In the genomic region with DNA sequence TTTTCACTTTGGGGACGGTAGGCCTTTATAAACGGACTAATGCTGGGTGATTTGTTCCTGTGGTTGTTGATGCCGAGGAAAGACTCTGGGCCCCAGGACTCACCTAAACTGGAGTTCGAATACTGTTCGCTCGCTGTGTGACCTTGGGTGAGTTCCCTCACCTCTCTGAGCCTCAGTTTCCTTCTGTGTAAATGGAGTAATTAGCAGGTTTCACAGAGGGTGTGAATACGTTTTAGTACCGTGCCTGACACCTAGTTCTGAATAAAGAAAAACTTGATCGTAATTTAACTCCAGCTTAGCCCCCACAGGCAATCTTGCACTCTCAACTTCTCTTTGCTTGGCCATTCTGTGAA, we compare ENCODE assay signal across 8 cellular contexts. TPM values are rescaled to one million over a fixed set of nuclear protein-coding genes. Genes with fewer than 3 reads are reported as not detected.
DNase-seq lines count a peak whose midpoint lies in the region; ATAC-seq and TF ChIP-seq lines count a peak whose summit lies in the region.

No MANE protein-coding gene starts in this region.

- no peaks in the 10 kb centered on the region for H3K9me3 ChIP-seq in right lobe of liver
- H3K9me3 ChIP-seq in thymus (ENCODE audit: control insufficient read depth): no peaks in the 10 kb centered on the region

- H3K4me1 ChIP-seq in right lobe of liver (peaks cover 0 to 24% (median 5%) of the 10 kb centered on the region in 4 donors), thymus (ENCODE audit: control insufficient read depth, insufficient read depth, low read length) (peaks cover 8% of the 10 kb centered on the region)

- peaks cover 30% of the 10 kb centered on the region for H3K36me3 Mint-ChIP-seq in activated T-cell treated with anti-CD3 and anti-CD28 coated beads, Interleukin-2, amount 50 U/mL, for 24 hours (ENCODE audit: low read depth)

- peak overlapping the region; percentile 100 for H3K27ac Mint-ChIP-seq in activated T-cell treated with anti-CD3 and anti-CD28 coated beads, Interleukin-2, amount 50 U/mL, for 24 hours

- in situ Hi-C loops in astrocyte of the cerebellum (cut with HindIII; ENCODE audit: low sequenced_read_pairs): no loop called here

- no peaks in the 10 kb centered on the region for H3K9me3 Mint-ChIP-seq in activated T-cell treated with anti-CD3 and anti-CD28 coated beads, Interleukin-2, amount 50 U/mL, for 24 hours

- H3K27me3 Mint-ChIP-seq in activated T-cell treated with anti-CD3 and anti-CD28 coated beads, Interleukin-2, amount 50 U/mL, for 24 hours: no peaks in the 10 kb centered on the region

- H3K36me3 ChIP-seq in right lobe of liver: peaks cover 0 to 3% (median 0%) of the 10 kb centered on the region in 4 donors
- H3K36me3 ChIP-seq in thymus (ENCODE audit: control insufficient read depth, insufficient read depth): peaks cover under 1% of the 10 kb centered on the region

- DNase-seq in activated T-cell treated with anti-CD3 and anti-CD28 coated beads, Interleukin-2, amount 50 U/mL, for 24 hours: no peak
- DNase-seq in activated T-cell treated with anti-CD3 and anti-CD28 coated beads, Interleukin-2, amount 50 U/mL, for 48 hours: no peak
- no peak for DNase-seq in astrocyte of the cerebellum (ENCODE audit: low read depth)
- no peak for DNase-seq in right lobe of liver
- DNase-seq in AG08396 (ENCODE audit: low spot score): no peak
- no peak for DNase-seq in NCI-H2081 treated with DMSO at 0.1 percent for 48 hours (lab: John Stamatoyannopoulos, UW)

- 6% methylated on average over 7 of the region's 9 CpGs for WGBS in right lobe of liver (ENCODE audit: insufficient coverage, low coverage, low lambda C conversion rate, missing lambda C conversion rate)
- WGBS in thymus: 8% methylated on average over 9 of the region's 9 CpGs

- intact Hi-C loops in right lobe of liver (cut with DNase I): no loop called here

- peaks cover 37% of the 10 kb centered on the region for H3K4me1 Mint-ChIP-seq in activated T-cell treated with anti-CD3 and anti-CD28 coated beads, Interleukin-2, amount 50 U/mL, for 24 hours (ENCODE audit: low read depth)

- H3K4me3 Mint-ChIP-seq in activated T-cell treated with anti-CD3 and anti-CD28 coated beads, Interleukin-2, amount 50 U/mL, for 24 hours: peak overlapping the region; percentile 99

- H3K27me3 ChIP-seq in right lobe of liver (no peaks in the 10 kb centered on the region), thymus (ENCODE audit: control insufficient read depth, insufficient read depth) (no peaks in the 10 kb centered on the region)

- TF ChIP-seq CTCF in astrocyte of the cerebellum (IDR thresholded peaks at IDR 0.05; ENCODE audit: low read depth, low read length, missing control alignments) (no peak), right lobe of liver (IDR thresholded peaks at IDR 0.05) (no peak)

- peak overlapping the region; percentile 98 to 99 (median 98) for H3K27ac ChIP-seq in right lobe of liver
- peak overlapping the region; percentile 81 for H3K27ac ChIP-seq in thymus (ENCODE audit: low read depth)

- peak overlapping the region; percentile 84 for H3K4me3 ChIP-seq in astrocyte of the cerebellum (ENCODE audit: low read depth, low read length)
- H3K4me3 ChIP-seq in right lobe of liver: peak overlapping the region; percentile 94 to 99 (median 98)
- peak overlapping the region; percentile 100 for H3K4me3 ChIP-seq in thymus (ENCODE audit: low read length)

- no peak for TF ChIP-seq POLR2A in right lobe of liver (IDR thresholded peaks at IDR 0.05)

- no peak for ATAC-seq in right lobe of liver
- ATAC-seq in HG03039 (IDR thresholded peaks at IDR 0.05; ENCODE audit: unreplicated experiment): no peak

RNA-seq across cellular contexts. Expression of gene UBE3B, which starts 0.5 kb away (rescaled TPM):
- total RNA-seq in right lobe of liver: 10 to 100 TPM; 15.3 to 31.8 (median 22.5) TPM
- 13.5 TPM for polyA plus RNA-seq in thymus

RNA-seq across cellular contexts. Expression of gene KCTD10, which starts 0.8 kb away (rescaled TPM):
- total RNA-seq in right lobe of liver: 10 to 100 TPM in 4 of 6 experiments, 1 to 10 TPM in 2; 5.8 to 20.2 (median 11.6) TPM
- 17.5 TPM for polyA plus RNA-seq in thymus
